In genomic region chr2:10449838-10450691, GRCh38 we compare ENCODE assay signal across 10 cellular contexts. TPM values are rescaled to one million over a fixed set of nuclear protein-coding genes. Genes with fewer than 3 reads are reported as not detected.
DNase-seq lines count a peak whose midpoint lies in the region; ATAC-seq and TF ChIP-seq lines count a peak whose summit lies in the region.
"Had no signal": no experiment of that assay in that cellular context is flagged by ENCODE, and none has a peak within 500 bp of the region (broad histone marks: within the 10 kb centered on the region; RNA-seq: fewer than 3 reads in every experiment).

No MANE protein-coding gene starts in this region.

- H3K56ac ChIP-seq in mesendoderm (ENCODE audit: low read length), result peak overlapping the region; percentile 9

- peaks cover 2% of the 10 kb centered on the region for H3K36me3 ChIP-seq in BLaER1
- H3K36me3 ChIP-seq in adipocyte (ENCODE audit: control insufficient read depth, insufficient read depth, low read length, severe bottlenecking), result no peaks in the 10 kb centered on the region
- H3K36me3 ChIP-seq in mesendoderm (ENCODE audit: control insufficient read depth, insufficient read depth, low read length), result no peaks in the 10 kb centered on the region

- H3K18ac ChIP-seq in mesendoderm (ENCODE audit: low read length), result no peak overlapping the region

- no peak overlapping the region for H4K8ac ChIP-seq in mesendoderm (ENCODE audit: low read depth, low read length)

- H3K9ac ChIP-seq in BLaER1 (no peak overlapping the region), adipocyte (ENCODE audit: low read length) (no peak overlapping the region), mesendoderm (ENCODE audit: low read length) (no peak overlapping the region)

- TF ChIP-seq CTCF in omental fat pad (IDR thresholded peaks at IDR 0.05), result no peak

- peaks cover 8% of the 10 kb centered on the region for H3K9me3 ChIP-seq in BLaER1
- no peaks in the 10 kb centered on the region for H3K9me3 ChIP-seq in adipocyte (ENCODE audit: control insufficient read depth, low read length)

- no peak overlapping the region for H3K4ac ChIP-seq in mesendoderm (ENCODE audit: low read depth, low read length)

- H3K27me3 ChIP-seq in BLaER1, result no peaks in the 10 kb centered on the region
- H3K27me3 ChIP-seq in adipocyte (replicated peaks; ENCODE audit: control insufficient read depth, insufficient read depth, low read length), result no peaks in the 10 kb centered on the region
- no peaks in the 10 kb centered on the region for H3K27me3 ChIP-seq in mesendoderm (ENCODE audit: insufficient read depth, low read length, poor library complexity)

- H2BK120ac ChIP-seq in mesendoderm (ENCODE audit: low read depth, low read length), result no peak overlapping the region

- peaks cover 28% of the 10 kb centered on the region for H4K20me1 ChIP-seq in BLaER1

- H3K4me3 ChIP-seq in BLaER1 (no peak overlapping the region; the same call in 1 of the 2 replicates), adipocyte (ENCODE audit: low read length) (peak overlapping the region; percentile 52), mesendoderm (ENCODE audit: low read length) (no peak overlapping the region)

- H3K27ac ChIP-seq in BLaER1 (no peak overlapping the region), mesendoderm (ENCODE audit: low read depth, low read length) (no peak overlapping the region)

- DNase-seq in HuH-7 (ENCODE audit: low spot score), result peak; percentile 92
- no peak for DNase-seq in adipocyte (ENCODE audit: low read depth)
- DNase-seq in mesendoderm, result no peak
- no peak for DNase-seq in ureter (ENCODE audit: low spot score)
- DNase-seq in omental fat pad (ENCODE audit: low spot score), result no peak
- DNase-seq in HPDE6-E6E7 (ENCODE audit: extremely low spot score), result no peak
- no peak for DNase-seq in GDM1 (lab: John Stamatoyannopoulos, UW)
- DNase-seq: activated CD8-positive, alpha-beta memory T cell treated with anti-CD3 and anti-CD28 coated beads, Interleukin-2, amount 50 U/mL, for 4 hours; NK-92 treated with Interleukin-12 subunit alpha and Interleukin-12 subunit beta, amount 100 ng/mL, for 24 hours had no signal

- no peak for ATAC-seq in omental fat pad (ENCODE audit: low FRiP score)

- peaks cover 2% of the 10 kb centered on the region for H3K79me1 ChIP-seq in mesendoderm (ENCODE audit: low read length)

- H3K23ac ChIP-seq in mesendoderm (ENCODE audit: low read length), result no peak overlapping the region

- no CpG with 5 or more reads among the region's 22 CpGs for WGBS in mesendoderm (ENCODE audit: extremely low coverage, insufficient coverage, low lambda C conversion rate)

- H4K5ac ChIP-seq in mesendoderm (ENCODE audit: low read length), result no peak overlapping the region

- peak overlapping the region; percentile 97 for H3K4me2 ChIP-seq in BLaER1
- peak overlapping the region; percentile 24 for H3K4me2 ChIP-seq in mesendoderm (ENCODE audit: low read length)

- H3K79me2 ChIP-seq in mesendoderm (ENCODE audit: control insufficient read depth, insufficient read depth, low read length), result peaks cover 13% of the 10 kb centered on the region

- no peak overlapping the region for H2BK5ac ChIP-seq in mesendoderm (ENCODE audit: low read length)

- H3K4me1 ChIP-seq in BLaER1 (peaks cover 69% of the 10 kb centered on the region), adipocyte (ENCODE audit: control insufficient read depth, insufficient read depth, low read length) (peaks cover 33% of the 10 kb centered on the region), mesendoderm (ENCODE audit: control insufficient read depth, low read depth, low read length) (peaks cover 3% of the 10 kb centered on the region)

- H2BK15ac ChIP-seq in mesendoderm (replicated peaks; ENCODE audit: low read depth), result no peak overlapping the region

- no peak overlapping the region for H2AK5ac ChIP-seq in mesendoderm (ENCODE audit: low read length)

RNA-seq across cellular contexts. Expression of gene ODC1, which starts 1.9 kb away (rescaled TPM):
- 131 TPM for polyA plus RNA-seq in mesendoderm (2013, experiment 1 of 2)
- polyA plus RNA-seq in mesendoderm (2013, experiment 2 of 2), result 130 TPM
- 85.3 TPM for total RNA-seq in ureter
- 100 to 1,000 TPM in 2 of 4 donors, 10 to 100 TPM in 2; 46.8 to 264 (median 114) TPM for total RNA-seq in omental fat pad
